Comparison of ENCODE assay signal across 10 cellular contexts in the genomic region with DNA sequence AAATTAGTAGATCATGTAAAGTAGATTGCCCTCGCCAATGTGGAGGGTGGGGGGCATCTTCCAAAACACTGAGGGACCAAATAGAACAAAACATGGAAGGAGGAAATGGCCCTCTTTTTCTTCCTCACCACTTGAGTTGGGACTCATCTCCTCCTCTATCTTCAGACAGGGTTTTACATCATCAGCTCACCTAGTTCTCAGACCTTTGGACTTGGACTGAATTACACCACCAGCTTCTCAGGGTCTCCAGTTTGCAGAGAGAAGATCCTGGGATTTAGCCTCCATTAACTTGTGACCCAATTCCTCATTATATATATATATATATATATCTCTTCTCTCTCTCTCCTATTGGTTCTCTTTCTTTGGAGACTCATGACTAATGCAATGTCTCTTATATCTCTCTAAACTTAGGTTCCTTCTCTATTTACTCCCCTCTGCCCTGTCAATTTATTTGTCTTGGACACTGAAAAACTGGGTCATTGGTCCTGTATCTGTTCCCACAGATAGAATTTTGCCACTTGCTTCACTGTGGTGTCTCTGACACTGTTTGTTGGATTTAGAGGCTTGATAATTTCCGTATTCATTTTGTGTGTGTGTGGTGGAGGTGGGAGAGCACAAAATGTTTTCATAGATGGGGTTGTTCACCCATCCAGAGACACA. TPM values are rescaled to one million over a fixed set of nuclear protein-coding genes. Genes with fewer than 3 reads are reported as not detected.
"Had no signal": no experiment of that assay in that cellular context is flagged by ENCODE, and none has a peak within 500 bp of the region (broad histone marks: within the 10 kb centered on the region; RNA-seq: fewer than 3 reads in every experiment).

No MANE protein-coding gene starts in this region.

- H3K4me3 ChIP-seq: K562 had no signal

- H3K9ac ChIP-seq: KMS-11 had no signal

- ATAC-seq: K562 had no signal

- FAIRE-seq: HTR-8/SVneo, K562 had no signal

- H3K27ac ChIP-seq: HL-60, KMS-11 had no signal

- DNase-seq: IMR-90, KBM-7, KG1 had no signal

- H3K4me2 ChIP-seq: KMS-11 had no signal

RNA-seq across cellular contexts. Expression of a gene that starts 54.3 kb away (rescaled TPM):
- total RNA-seq: HT-29, HT1080, IMR-90, K562 had no signal
- polyA plus RNA-seq: IgD-negative memory B cell, IMR-90, K562 had no signal
